10 cellular contexts compared by ENCODE assay signal in the genomic region with DNA sequence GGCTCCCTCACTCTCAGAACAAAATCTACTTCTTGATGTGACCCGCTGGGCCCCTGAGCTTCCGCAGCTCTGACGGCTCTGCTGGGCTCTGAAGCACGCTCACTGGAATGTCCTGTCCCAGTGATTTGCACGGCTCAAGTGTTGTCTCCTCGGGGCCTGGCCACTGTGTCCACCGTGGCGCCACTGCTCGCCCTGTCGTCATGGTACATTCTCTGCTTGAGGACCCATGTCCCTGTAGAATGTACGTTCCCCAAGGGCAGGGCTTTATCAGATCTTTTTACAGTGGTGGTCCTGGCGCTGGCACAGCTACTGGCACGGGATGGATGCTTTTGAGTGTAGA. TPM values are rescaled to one million over a fixed set of nuclear protein-coding genes. Genes with fewer than 3 reads are reported as not detected.
DNase-seq lines count a peak whose midpoint lies in the region; ATAC-seq and TF ChIP-seq lines count a peak whose summit lies in the region.
"Had no signal": no experiment of that assay in that cellular context is flagged by ENCODE, and none has a peak within 500 bp of the region (broad histone marks: within the 10 kb centered on the region; RNA-seq: fewer than 3 reads in every experiment).

No MANE protein-coding gene starts in this region.

- H3K27me3 Mint-ChIP-seq in neural crest cell (ENCODE audit: low read depth) (no peaks in the 10 kb centered on the region), type B pancreatic cell (no peaks in the 10 kb centered on the region)

- H3K27ac ChIP-seq in ascending aorta (peak overlapping the region; percentile 93 to 94), fibroblast of lung (ENCODE audit: insufficient read depth, low read length) (peak overlapping the region; percentile 99)

- DNase-seq in ascending aorta (ENCODE audit: low spot score in 2 of 2): no peak
- peak in 1 of 2 donors; percentile 37 for DNase-seq in fibroblast of lung (ENCODE audit: low read depth in 2 of 2)
- DNase-seq in neural crest cell (ENCODE audit: low read depth, low spot score): no peak
- no peak for DNase-seq in type B pancreatic cell (ENCODE audit: extremely low spot score, unreplicated experiment)
- DNase-seq in T-helper 2 cell: no peak
- DNase-seq in NCI-H2171 (lab: John Stamatoyannopoulos, UW): no peak
- DNase-seq: activated T-cell treated with anti-CD3 and anti-CD28 coated beads, Interleukin-2, amount 50 U/mL, for 72 hours; NCI-H2081 treated with DMSO at 0.1 percent for 48 hours had no signal

- intact Hi-C loops in ascending aorta (cut with DNase I): loop anchor here (1.0 kb wide), 1 partner anchor 23 kb away; no protein-coding TSS in a partner anchor

- no peak overlapping the region for H3K4me3 Mint-ChIP-seq in neural crest cell
- peak overlapping the region; percentile 31 for H3K4me3 Mint-ChIP-seq in type B pancreatic cell

- ATAC-seq in GM19463 (IDR thresholded peaks at IDR 0.05; ENCODE audit: unreplicated experiment): no peak
- ATAC-seq: activated T-cell treated with anti-CD3 and anti-CD28 coated beads, Interleukin-2, amount 50 U/mL, for 72 hours had no signal

- peak overlapping the region; percentile 59 for H3K9ac ChIP-seq in fibroblast of lung (ENCODE audit: insufficient read depth, low read length)

- TF ChIP-seq CTCF in ascending aorta (IDR thresholded peaks at IDR 0.05) (no peak), fibroblast of lung (conservative IDR thresholded peaks at IDR 0.05 in 1 of 2, IDR thresholded peaks at IDR 0.05 in 1 of 2; ENCODE audit: low read depth in 1 of 2, low read length in 2 of 2) (no peak), neural crest cell (conservative IDR thresholded peaks at IDR 0.05) (no peak), type B pancreatic cell (conservative IDR thresholded peaks at IDR 0.05) (no peak)

- H3K79me2 ChIP-seq in fibroblast of lung (ENCODE audit: control insufficient read depth, insufficient read depth, low read length): no peaks in the 10 kb centered on the region

- H3K4me1 ChIP-seq in ascending aorta: peaks cover 18 to 56% of the 10 kb centered on the region in 2 donors
- peaks cover 30% of the 10 kb centered on the region for H3K4me1 ChIP-seq in fibroblast of lung (ENCODE audit: control insufficient read depth, extremely low read depth, insufficient read depth, low read length)

- no peaks in the 10 kb centered on the region for H3K9me3 Mint-ChIP-seq in neural crest cell
- no peaks in the 10 kb centered on the region for H3K9me3 Mint-ChIP-seq in type B pancreatic cell
- H3K9me3 Mint-ChIP-seq: activated T-cell treated with anti-CD3 and anti-CD28 coated beads, Interleukin-2, amount 50 U/mL, for 72 hours had no signal

- H3K4me2 ChIP-seq in fibroblast of lung (ENCODE audit: extremely low read depth, insufficient read depth, low read length): peak overlapping the region; percentile 97

- H3K4me3 ChIP-seq in ascending aorta (peak overlapping the region in 1 of 2 donors; percentile 45), fibroblast of lung (replicated peaks in 1 of 4; ENCODE audit: control extremely low read depth in 1 of 4, insufficient read depth in 1 of 4, low read depth in 3 of 4, low read length in 4 of 4) (peak overlapping the region in 2 of 4 experiments; percentile 11 to 22)

- peak overlapping the region; percentile 83 for H3K27ac Mint-ChIP-seq in neural crest cell (ENCODE audit: unreplicated experiment)
- H3K27ac Mint-ChIP-seq in type B pancreatic cell: peak overlapping the region; percentile 46
- H3K27ac Mint-ChIP-seq: activated T-cell treated with anti-CD3 and anti-CD28 coated beads, Interleukin-2, amount 50 U/mL, for 72 hours had no signal

- H2AFZ ChIP-seq in fibroblast of lung (ENCODE audit: low read length): no peak overlapping the region

- H3K9me3 ChIP-seq in ascending aorta (no peaks in the 10 kb centered on the region), fibroblast of lung (ENCODE audit: control insufficient read depth, insufficient read depth, low read depth, low read length) (no peaks in the 10 kb centered on the region)

- no peaks in the 10 kb centered on the region for H4K20me1 ChIP-seq in fibroblast of lung (ENCODE audit: control insufficient read depth, extremely low read depth, insufficient read depth, low read length)

- no peaks in the 10 kb centered on the region for H3K27me3 ChIP-seq in ascending aorta
- H3K27me3 ChIP-seq in fibroblast of lung (ENCODE audit: control insufficient read depth, insufficient read depth, low read length): no peaks in the 10 kb centered on the region

- H3K4me1 Mint-ChIP-seq in neural crest cell (peaks cover 61% of the 10 kb centered on the region), type B pancreatic cell (ENCODE audit: unreplicated experiment) (peaks cover 37% of the 10 kb centered on the region)

- no peaks in the 10 kb centered on the region for H3K36me3 Mint-ChIP-seq in neural crest cell (ENCODE audit: low read depth)
- H3K36me3 Mint-ChIP-seq in type B pancreatic cell: peaks cover 5% of the 10 kb centered on the region

- no peaks in the 10 kb centered on the region for H3K36me3 ChIP-seq in ascending aorta
- H3K36me3 ChIP-seq in fibroblast of lung (ENCODE audit: control insufficient read depth, insufficient read depth, low read length): no peaks in the 10 kb centered on the region

RNA-seq across cellular contexts. Expression of a gene that starts 12.1 kb away (rescaled TPM):
- total RNA-seq in ascending aorta (52.8 TPM), fibroblast of lung (2.8 and 3.5 TPM in 2 replicates), neural crest cell (11.1 and 12.3 TPM in 2 replicates), type B pancreatic cell (ENCODE audit: low replicate concordance) (11.0 and 11.1 TPM in 2 replicates)
- polyA plus RNA-seq in fibroblast of lung: 1.4 and 1.9 TPM in 2 replicates
- polyA plus RNA-seq in fibroblast of lung (2012): 1.8 and 4.0 TPM in 2 replicates
- polyA minus RNA-seq in fibroblast of lung (ENCODE audit: low replicate concordance): 2.7 and 5.1 TPM in 2 replicates

RNA-seq across cellular contexts. Expression of a gene that starts 34.5 kb away (rescaled TPM):
- total RNA-seq in ascending aorta: 10.0 TPM
- total RNA-seq in fibroblast of lung: 2.0 and 2.1 TPM in 2 replicates
- 1.2 and 2.2 TPM in 2 replicates for polyA plus RNA-seq in fibroblast of lung
- 6.5 and 8.6 TPM in 2 replicates for polyA plus RNA-seq in fibroblast of lung (2012)
- 3.1 and 4.5 TPM in 2 replicates for polyA minus RNA-seq in fibroblast of lung (ENCODE audit: low replicate concordance)
- total RNA-seq in neural crest cell: 24.1 and 25.2 TPM in 2 replicates
- total RNA-seq in type B pancreatic cell (ENCODE audit: low replicate concordance): 14.2 and 20.2 TPM in 2 replicates

RNA-seq across cellular contexts. Expression of a gene that starts 36.3 kb away (rescaled TPM):
- total RNA-seq in ascending aorta (not detected), fibroblast of lung (0.33 and 0.51 TPM in 2 replicates), neural crest cell (6.4 and 6.5 TPM in 2 replicates), type B pancreatic cell (ENCODE audit: low replicate concordance) (4.6 and 9.4 TPM in 2 replicates)
- 0.14 and 0.23 TPM in 2 replicates for polyA plus RNA-seq in fibroblast of lung
- 0.66 and 0.86 TPM in 2 replicates for polyA plus RNA-seq in fibroblast of lung (2012)
- not detected in 2 replicates for polyA minus RNA-seq in fibroblast of lung (ENCODE audit: low replicate concordance)
- total RNA-seq: dermis microvascular lymphatic vessel endothelial cell had no signal

RNA-seq across cellular contexts. Expression of a gene that starts 42.3 kb away (rescaled TPM):
- total RNA-seq in ascending aorta (638 TPM), fibroblast of lung (2.3 and 2.5 TPM in 2 replicates), neural crest cell (0.68 and 1.5 TPM in 2 replicates), type B pancreatic cell (ENCODE audit: low replicate concordance) (2.8 and 7.8 TPM in 2 replicates)
- 2.2 and 2.8 TPM in 2 replicates for polyA plus RNA-seq in fibroblast of lung
- polyA plus RNA-seq in fibroblast of lung (2012): 2.8 and 7.8 TPM in 2 replicates
- 0.24 and 0.63 TPM in 2 replicates for polyA minus RNA-seq in fibroblast of lung (ENCODE audit: low replicate concordance)
- total RNA-seq: activated T-cell treated with anti-CD3 and anti-CD28 coated beads, Interleukin-2, amount 50 U/mL, for 72 hours had no signal
